In genomic region chr10:132066812-132067211, GRCh38 we compare ENCODE assay signal across 3 cellular contexts.
TF ChIP-seq lines count a peak whose summit lies in the region.

No MANE protein-coding gene starts in this region.

TF ChIP-seq in IMR-90, 13 proteins besides CTCF, POLR2A, EP300 and RAD21:
- TF ChIP-seq BHLHE40 (IDR thresholded peaks at IDR 0.05; ENCODE audit: low read depth, low read length) (no peak), MAFK (IDR thresholded peaks at IDR 0.05; ENCODE audit: low read depth, low read length) (no peak), CEBPB (IDR thresholded peaks at IDR 0.05; ENCODE audit: low read depth, low read length) (no peak), SMC3 (IDR thresholded peaks at IDR 0.05; ENCODE audit: low read depth, low read length) (no peak), RCOR1 (IDR thresholded peaks at IDR 0.05; ENCODE audit: insufficient replicate concordance, low read length) (no peak), MXI1 (IDR thresholded peaks at IDR 0.05; ENCODE audit: borderline replicate concordance, low read depth, low read length) (no peak), FOS (IDR thresholded peaks at IDR 0.05; ENCODE audit: low read depth, low read length) (no peak), NFE2L2 (IDR thresholded peaks at IDR 0.05; ENCODE audit: low read depth, low read length) (no peak), RFX5 (IDR thresholded peaks at IDR 0.05; ENCODE audit: low read depth, low read length) (no peak), MAZ (IDR thresholded peaks at IDR 0.05; ENCODE audit: borderline replicate concordance, low read depth, low read length) (no peak), CHD1 (IDR thresholded peaks at IDR 0.05; ENCODE audit: low read depth, low read length) (no peak), USF2 (IDR thresholded peaks at IDR 0.05; ENCODE audit: low read depth, low read length) (no peak)
- TF ChIP-seq, protein P1, sequence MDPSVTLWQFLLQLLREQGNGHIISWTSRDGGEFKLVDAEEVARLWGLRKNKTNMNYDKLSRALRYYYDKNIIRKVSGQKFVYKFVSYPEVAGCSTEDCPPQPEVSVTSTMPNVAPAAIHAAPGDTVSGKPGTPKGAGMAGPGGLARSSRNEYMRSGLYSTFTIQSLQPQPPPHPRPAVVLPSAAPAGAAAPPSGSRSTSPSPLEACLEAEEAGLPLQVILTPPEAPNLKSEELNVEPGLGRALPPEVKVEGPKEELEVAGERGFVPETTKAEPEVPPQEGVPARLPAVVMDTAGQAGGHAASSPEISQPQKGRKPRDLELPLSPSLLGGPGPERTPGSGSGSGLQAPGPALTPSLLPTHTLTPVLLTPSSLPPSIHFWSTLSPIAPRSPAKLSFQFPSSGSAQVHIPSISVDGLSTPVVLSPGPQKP (IDR thresholded peaks at IDR 0.05; ENCODE audit: borderline replicate concordance, low read depth, low read length), result no peak

TF ChIP-seq in H1, 55 proteins besides CTCF, POLR2A, EP300 and RAD21:
- no peak for TF ChIP-seq SRF (IDR thresholded peaks at IDR 0.05; ENCODE audit: low read depth, low read length)
- TF ChIP-seq CREB1 (IDR thresholded peaks at IDR 0.05), result no peak
- TF ChIP-seq TEAD4 (IDR thresholded peaks at IDR 0.05; ENCODE audit: low read depth, low read length), result no peak
- TF ChIP-seq RNF2 (IDR thresholded peaks at IDR 0.05; ENCODE audit: borderline replicate concordance, low read depth, low read length, missing control alignments, poor library complexity, severe bottlenecking), result no peak

TF ChIP-seq in HEK293T, 16 proteins besides CTCF, POLR2A, EP300 and RAD21:
- TF ChIP-seq CTBP1 (IDR thresholded peaks at IDR 0.05; ENCODE audit: borderline replicate concordance) (no peak), L3MBTL2 (conservative IDR thresholded peaks at IDR 0.05) (no peak), HDGF (IDR thresholded peaks at IDR 0.05; ENCODE audit: borderline replicate concordance) (no peak), FOXA1 (IDR thresholded peaks at IDR 0.05) (no peak), FOXK2 (IDR thresholded peaks at IDR 0.05) (no peak)
